Comparison of ENCODE assay signal across 8 cellular contexts in genomic region chr17:10683853-10684252, GRCh38. TPM values are rescaled to one million over a fixed set of nuclear protein-coding genes. Genes with fewer than 3 reads are reported as not detected.
DNase-seq lines count a peak whose midpoint lies in the region; ATAC-seq and TF ChIP-seq lines count a peak whose summit lies in the region.

No MANE protein-coding gene starts in this region.

- no peak overlapping the region for H3K27ac Mint-ChIP-seq in activated T-cell treated with anti-CD3 and anti-CD28 coated beads, Interleukin-2, amount 50 U/mL, for 24 hours

- DNase-seq in AG04450 (ENCODE audit: low read depth, low spot score) (no peak), GM23248 (peak; percentile 39), hepatocyte (ENCODE audit: low spot score) (no peak)
- DNase-seq in activated T-cell treated with anti-CD3 and anti-CD28 coated beads, Interleukin-2, amount 50 U/mL, for 24 hours, result no peak

- peaks cover 42% of the 10 kb centered on the region for H3K36me3 ChIP-seq in GM23248 (ENCODE audit: low read depth)
- H3K36me3 ChIP-seq in hepatocyte (replicated peaks; ENCODE audit: insufficient read depth, low read depth), result no peaks in the 10 kb centered on the region

- H3K9me3 ChIP-seq in AG04450 (ENCODE audit: control insufficient read depth, insufficient read depth, low read length) (no peaks in the 10 kb centered on the region), GM23248 (ENCODE audit: low read depth) (no peaks in the 10 kb centered on the region), hepatocyte (ENCODE audit: low read depth) (no peaks in the 10 kb centered on the region)

- peaks cover 16% of the 10 kb centered on the region for H3F3A ChIP-seq in GM23248 (ENCODE audit: insufficient read depth)

- H3K4me2 ChIP-seq in GM23248 (ENCODE audit: unreplicated experiment) (no peak overlapping the region), hepatocyte (no peak overlapping the region)

- peaks cover 91% of the 10 kb centered on the region for H3K36me3 Mint-ChIP-seq in activated T-cell treated with anti-CD3 and anti-CD28 coated beads, Interleukin-2, amount 50 U/mL, for 24 hours (ENCODE audit: low read depth)

- H3K9me3 Mint-ChIP-seq in activated T-cell treated with anti-CD3 and anti-CD28 coated beads, Interleukin-2, amount 50 U/mL, for 24 hours, result no peaks in the 10 kb centered on the region

- H3K27me3 ChIP-seq in AG04450 (ENCODE audit: control insufficient read depth, insufficient read depth, low read length) (no peaks in the 10 kb centered on the region), GM23248 (replicated peaks; ENCODE audit: insufficient read depth) (no peaks in the 10 kb centered on the region), hepatocyte (no peaks in the 10 kb centered on the region)

- TF ChIP-seq CTCF in AG04450 (IDR thresholded peaks at IDR 0.05; ENCODE audit: low read depth, low read length) (peak; percentile 54), hepatocyte (IDR thresholded peaks at IDR 0.05; ENCODE audit: poor library complexity) (peak; percentile 35)

- no peak overlapping the region for H3K4me3 Mint-ChIP-seq in activated T-cell treated with anti-CD3 and anti-CD28 coated beads, Interleukin-2, amount 50 U/mL, for 24 hours

- H3K27ac ChIP-seq in AG04450 (ENCODE audit: low read depth, low read length) (no peak overlapping the region), GM23248 (no peak overlapping the region), hepatocyte (no peak overlapping the region)

- CTCF ChIA-PET in AG04450 (lab: Charles Lee), result interaction anchor here (0.6 to 3.4 kb wide), 14 partner anchors 11 to 162 kb away, joined by 3 to 38 read pairs (median 4); no protein-coding TSS in a partner anchor

- WGBS in GM23248 (ENCODE audit: low coverage in 1 of 2, low lambda C conversion rate in 2 of 2, missing lambda C conversion rate in 2 of 2), 2 experiments, result 49 to 50% methylated on average over 2 of the region's 2 CpGs
- 47% methylated on average over 2 of the region's 2 CpGs for WGBS in hepatocyte (ENCODE audit: low lambda C conversion rate, missing lambda C conversion rate)

- peak; percentile 31; the same call in 1 of the 3 replicates for ATAC-seq in SK-N-SH treated with all-trans-retinoic acid at 6 μM for 48 hours
- no peak for ATAC-seq in HG03521 (IDR thresholded peaks at IDR 0.05; ENCODE audit: unreplicated experiment)
- no peak for ATAC-seq in HG02973 (IDR thresholded peaks at IDR 0.05; ENCODE audit: unreplicated experiment)
- no peak for ATAC-seq in HG03039 (IDR thresholded peaks at IDR 0.05; ENCODE audit: unreplicated experiment)

- H3K4me3 ChIP-seq in AG04450 (ENCODE audit: low read depth, low read length), result no peak overlapping the region
- no peak overlapping the region for H3K4me3 ChIP-seq in GM23248
- H3K4me3 ChIP-seq in hepatocyte, result no peak overlapping the region

- no peak overlapping the region for H3K9ac ChIP-seq in GM23248

- H4K20me1 ChIP-seq in GM23248 (ENCODE audit: insufficient read depth) (peaks cover 7% of the 10 kb centered on the region; the same call in 1 of the 2 replicates), hepatocyte (ENCODE audit: insufficient read depth, poor library complexity, severe bottlenecking) (no peaks in the 10 kb centered on the region)

- peaks cover 35% of the 10 kb centered on the region for H3K79me2 ChIP-seq in GM23248 (ENCODE audit: insufficient read depth)
- H3K79me2 ChIP-seq in hepatocyte, result peaks cover 4% of the 10 kb centered on the region

- POLR2A ChIA-PET in AG04450 (lab: Yijun Ruan, JAX), result no interaction called here

- H3K9me2 ChIP-seq in GM23248 (ENCODE audit: insufficient read depth) (no peaks in the 10 kb centered on the region), hepatocyte (replicated peaks; ENCODE audit: insufficient read depth) (no peaks in the 10 kb centered on the region)

- H3K4me1 ChIP-seq in GM23248 (ENCODE audit: insufficient read depth) (peaks cover 18% of the 10 kb centered on the region), hepatocyte (ENCODE audit: insufficient read depth) (no peaks in the 10 kb centered on the region)

- in situ Hi-C loops in GM23248 (cut with MboI), result no loop called here

- H2AFZ ChIP-seq in GM23248, result no peak overlapping the region
- H2AFZ ChIP-seq in hepatocyte, result no peak overlapping the region

- peaks cover 12% of the 10 kb centered on the region for H3K4me1 Mint-ChIP-seq in activated T-cell treated with anti-CD3 and anti-CD28 coated beads, Interleukin-2, amount 50 U/mL, for 24 hours (ENCODE audit: low read depth)

- no peaks in the 10 kb centered on the region for H3K27me3 Mint-ChIP-seq in activated T-cell treated with anti-CD3 and anti-CD28 coated beads, Interleukin-2, amount 50 U/mL, for 24 hours

TF ChIP-seq in SK-N-SH treated with all-trans-retinoic acid at 6 μM for 48 hours, 23 proteins besides CTCF, POLR2A, EP300 and RAD21:
- TF ChIP-seq TCF4 (CRISPR knock-in tag; IDR thresholded peaks at IDR 0.05; ENCODE audit: borderline replicate concordance) (no peak), ISL1 (CRISPR knock-in tag; IDR thresholded peaks at IDR 0.05) (no peak), TOX (CRISPR knock-in tag; IDR thresholded peaks at IDR 0.05; ENCODE audit: borderline replicate concordance) (no peak), CSDC2 (CRISPR knock-in tag; IDR thresholded peaks at IDR 0.05) (no peak), PPARA (CRISPR knock-in tag; IDR thresholded peaks at IDR 0.05; ENCODE audit: borderline replicate concordance) (no peak), GLIS3 (CRISPR knock-in tag; IDR thresholded peaks at IDR 0.05) (no peak), ZFP3 (CRISPR knock-in tag; IDR thresholded peaks at IDR 0.05) (no peak), PATZ1 (CRISPR knock-in tag; IDR thresholded peaks at IDR 0.05; ENCODE audit: borderline replicate concordance) (no peak), ZC3H10 (CRISPR knock-in tag; IDR thresholded peaks at IDR 0.05) (no peak)

RNA-seq across cellular contexts. Expression of gene SCO1, which starts 13.5 kb away (rescaled TPM):
- polyA plus RNA-seq in AG04450 (2011; rRNA removed) (25.1 and 28.5 TPM in 2 replicates), GM23248 (2016; fragmentation: Nextera tagmentation; extraction: Ambion mirVana) (40.4 and 40.5 TPM in 2 replicates), hepatocyte (34.0 and 43.4 TPM in 2 replicates)
- 8.5 and 13.6 TPM in 2 replicates for polyA minus RNA-seq in AG04450 (2011; rRNA and poly(A)+ RNA removed)
- 25.6 and 51.1 TPM in 2 replicates for total RNA-seq in GM23248 (2014; rRNA removed; shearing (Covaris generic))
- 37.4 and 45.8 TPM in 2 replicates for total RNA-seq in hepatocyte

RNA-seq across cellular contexts. Expression of gene ADPRM, which starts 13.5 kb away (rescaled TPM):
- polyA plus RNA-seq in AG04450 (2011; rRNA removed) (11.8 and 15.1 TPM in 2 replicates), GM23248 (2016; fragmentation: Nextera tagmentation; extraction: Ambion mirVana) (14.3 and 15.4 TPM in 2 replicates), hepatocyte (5.8 and 7.7 TPM in 2 replicates)
- 5.4 and 6.6 TPM in 2 replicates for polyA minus RNA-seq in AG04450 (2011; rRNA and poly(A)+ RNA removed)
- total RNA-seq in GM23248 (2014; rRNA removed; shearing (Covaris generic)), result 8.6 and 16.1 TPM in 2 replicates
- total RNA-seq in hepatocyte, result 12.5 and 17.8 TPM in 2 replicates

RNA-seq across cellular contexts. Expression of gene MYH3, which starts 26.7 kb away (rescaled TPM):
- polyA plus RNA-seq in AG04450 (2011; rRNA removed) (0.31 and 0.66 TPM in 2 replicates), GM23248 (2016; fragmentation: Nextera tagmentation; extraction: Ambion mirVana) (0.26 TPM in 1 of 2 replicates, not detected in the other), hepatocyte (1.9 and 3.5 TPM in 2 replicates)
- polyA minus RNA-seq in AG04450 (2011; rRNA and poly(A)+ RNA removed), result 0.83 and 1.6 TPM in 2 replicates
- total RNA-seq in GM23248 (2014; rRNA removed; shearing (Covaris generic)), result 1.1 and 3.1 TPM in 2 replicates
- total RNA-seq in hepatocyte, result 0.48 and 0.93 TPM in 2 replicates

RNA-seq across cellular contexts. Expression of gene TMEM220, which starts 46.0 kb away (rescaled TPM):
- polyA plus RNA-seq in AG04450 (2011; rRNA removed) (5.2 and 6.1 TPM in 2 replicates), GM23248 (2016; fragmentation: Nextera tagmentation; extraction: Ambion mirVana) (8.0 and 9.5 TPM in 2 replicates), hepatocyte (30.0 and 32.4 TPM in 2 replicates)
- 2.9 and 3.5 TPM in 2 replicates for polyA minus RNA-seq in AG04450 (2011; rRNA and poly(A)+ RNA removed)
- total RNA-seq in GM23248 (2014; rRNA removed; shearing (Covaris generic)), result 0.54 and 5.6 TPM in 2 replicates
- total RNA-seq in hepatocyte, result 10.5 and 11.6 TPM in 2 replicates
